ENCODE assay signal across 6 cellular contexts in genomic region chrX:4809571-4809970, GRCh38.
"Had no signal": no experiment of that assay in that cellular context is flagged by ENCODE, and none has a peak within 500 bp of the region (broad histone marks: within the 10 kb centered on the region; RNA-seq: fewer than 3 reads in every experiment).

No MANE protein-coding gene starts in this region.

- H3K27ac ChIP-seq: GM23248 had no signal

- H3K4me3 ChIP-seq: GM23248, K562 had no signal

- H3K9ac ChIP-seq: GM23248 had no signal

- DNase-seq: GM23248, GOT3, H7, HCEC 1CT, IMR-90 had no signal
